Comparison of ENCODE assay signal across 16 cellular contexts in the genomic region with DNA sequence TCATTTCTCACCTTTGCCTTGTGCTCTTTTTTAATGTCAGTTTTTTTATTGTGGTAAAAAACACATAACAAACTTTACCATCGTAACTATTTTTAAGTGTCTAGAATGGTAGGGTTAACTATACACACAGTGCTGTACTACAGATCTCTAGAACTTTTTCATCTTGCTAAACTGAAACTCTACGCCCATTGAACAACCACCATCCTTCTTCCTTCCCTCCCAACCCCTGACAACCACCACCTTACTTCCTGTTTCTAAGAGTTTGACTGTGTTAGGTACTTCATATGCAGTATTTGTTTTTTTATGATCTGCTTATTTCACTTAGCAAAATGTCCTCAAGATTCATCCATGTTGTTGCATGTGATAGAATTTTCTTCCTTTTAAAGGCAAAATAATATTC. TPM values are rescaled to one million over a fixed set of nuclear protein-coding genes. Genes with fewer than 3 reads are reported as not detected.
DNase-seq lines count a peak whose midpoint lies in the region; ATAC-seq and TF ChIP-seq lines count a peak whose summit lies in the region.
"Had no signal": no experiment of that assay in that cellular context is flagged by ENCODE, and none has a peak within 500 bp of the region (broad histone marks: within the 10 kb centered on the region; RNA-seq: fewer than 3 reads in every experiment).

No MANE protein-coding gene starts in this region.

- H3K9me3 Mint-ChIP-seq in CD4-positive, CD25-positive, alpha-beta regulatory T cell, result no peaks in the 10 kb centered on the region

- peak; percentile 46 to 52 for ATAC-seq in CD4-positive, CD25-positive, alpha-beta regulatory T cell (ENCODE audit: low read depth in 2 of 2)
- ATAC-seq in GM18508 (IDR thresholded peaks at IDR 0.05; ENCODE audit: insufficient read depth, unreplicated experiment) (peak; percentile 56), HG02759 (IDR thresholded peaks at IDR 0.05; ENCODE audit: unreplicated experiment) (peak; percentile 85), GM19035 (IDR thresholded peaks at IDR 0.05; ENCODE audit: unreplicated experiment) (no peak), left lobe of liver (no peak), GM21381 (IDR thresholded peaks at IDR 0.05; ENCODE audit: unreplicated experiment) (no peak)
- ATAC-seq: psoas muscle had no signal

- peak in 2 of 3 donors; percentile 52 to 72 for DNase-seq in CD4-positive, CD25-positive, alpha-beta regulatory T cell
- DNase-seq in NB4 (ENCODE audit: low read depth) (peak; percentile 18), left lobe of liver (ENCODE audit: low spot score) (no peak), GOT3 (lab: John Stamatoyannopoulos, UW) (no peak)
- DNase-seq: mesenchymal stem cell, nephron progenitor cell, psoas muscle, RPMI8226, spleen, thyroid gland had no signal

- no peaks in the 10 kb centered on the region for H3K9me3 ChIP-seq in CD4-positive, CD25-positive, alpha-beta regulatory T cell (ENCODE audit: control insufficient read depth in 2 of 2, low read length in 2 of 2)
- H3K9me3 ChIP-seq: psoas muscle, spleen, thyroid gland had no signal

- H3K27ac Mint-ChIP-seq in CD4-positive, CD25-positive, alpha-beta regulatory T cell, result peak overlapping the region in 2 of 3 donors; percentile 64 to 88
- H3K27ac Mint-ChIP-seq: nephron progenitor cell had no signal

- peak overlapping the region in 2 of 4 donors; percentile 56 to 76 for H3K4me3 Mint-ChIP-seq in CD4-positive, CD25-positive, alpha-beta regulatory T cell
- H3K4me3 Mint-ChIP-seq: nephron progenitor cell had no signal

- no peak for TF ChIP-seq CTCF in NB4 (IDR thresholded peaks at IDR 0.05; ENCODE audit: low read depth, low read length)

- H3K36me3 Mint-ChIP-seq in CD4-positive, CD25-positive, alpha-beta regulatory T cell, result no peaks in the 10 kb centered on the region

- peak overlapping the region; percentile 14 for H3K4me3 ChIP-seq in CD4-positive, CD25-positive, alpha-beta regulatory T cell (ENCODE audit: low read depth, low read length)
- H3K4me3 ChIP-seq in NB4 (ENCODE audit: low read depth, low read length), result no peak overlapping the region
- H3K4me3 ChIP-seq: hepatocyte, psoas muscle, spleen, thyroid gland had no signal

- H3K27me3 ChIP-seq in CD4-positive, CD25-positive, alpha-beta regulatory T cell (ENCODE audit: control insufficient read depth, insufficient read depth, low read length), result no peaks in the 10 kb centered on the region
- H3K27me3 ChIP-seq: hepatocyte, spleen, thyroid gland had no signal

- H3K27me3 Mint-ChIP-seq in CD4-positive, CD25-positive, alpha-beta regulatory T cell, result no peaks in the 10 kb centered on the region

- TF ChIP-seq POLR2A in NB4 (IDR thresholded peaks at IDR 0.05; ENCODE audit: extremely low read depth, insufficient read length), result no peak

- no peak overlapping the region for H3K27ac ChIP-seq in CD4-positive, CD25-positive, alpha-beta regulatory T cell (ENCODE audit: insufficient read depth, low read length, poor library complexity, severe bottlenecking)
- H3K27ac ChIP-seq: hepatocyte, psoas muscle, spleen, thyroid gland, VCaP had no signal

- H3K4me1 ChIP-seq in CD4-positive, CD25-positive, alpha-beta regulatory T cell (ENCODE audit: control insufficient read depth, insufficient read depth, low read length, poor library complexity, severe bottlenecking), result no peaks in the 10 kb centered on the region
- H3K4me1 ChIP-seq: psoas muscle, spleen, thyroid gland had no signal

- H3K4me1 Mint-ChIP-seq in CD4-positive, CD25-positive, alpha-beta regulatory T cell, result peaks cover 8 to 23% (median 17%) of the 10 kb centered on the region in 4 donors

- H3K36me3 ChIP-seq in CD4-positive, CD25-positive, alpha-beta regulatory T cell (ENCODE audit: control insufficient read depth, insufficient read depth, low read length), result no peaks in the 10 kb centered on the region
- H3K36me3 ChIP-seq: spleen, thyroid gland had no signal

RNA-seq across cellular contexts. Expression of a gene that starts 54.9 kb away (rescaled TPM):
- total RNA-seq in CD4-positive, CD25-positive, alpha-beta regulatory T cell, result 2.7 TPM
- polyA plus RNA-seq in CD4-positive, CD25-positive, alpha-beta regulatory T cell, result 10 to 100 TPM; 14.6 to 32.7 (median 22.5) TPM
- total RNA-seq in left lobe of liver, result 92.5 TPM

Comparison
In these comparisons a context has a peak if more than half of its experiments do, and no peak if none do; other contexts are left out.
1. ATAC-seq: peak in CD4-positive, CD25-positive, alpha-beta regulatory T cell (2 of 2), GM18508 (single experiment) and HG02759 (single experiment); none in GM19035 (single experiment), left lobe of liver (single experiment) and GM21381 (single experiment).
2. DNase-seq: peak in CD4-positive, CD25-positive, alpha-beta regulatory T cell (2 of 3) and NB4 (single experiment); none in left lobe of liver (single experiment) and GOT3 (single experiment).
3. RNA of a gene that starts 54.9 kb away (total RNA-seq): 92.5 TPM in left lobe of liver (single experiment); 2.7 TPM in CD4-positive, CD25-positive, alpha-beta regulatory T cell (single experiment); every median in the first group is over 10 times any median in the second.